In the genomic region with DNA sequence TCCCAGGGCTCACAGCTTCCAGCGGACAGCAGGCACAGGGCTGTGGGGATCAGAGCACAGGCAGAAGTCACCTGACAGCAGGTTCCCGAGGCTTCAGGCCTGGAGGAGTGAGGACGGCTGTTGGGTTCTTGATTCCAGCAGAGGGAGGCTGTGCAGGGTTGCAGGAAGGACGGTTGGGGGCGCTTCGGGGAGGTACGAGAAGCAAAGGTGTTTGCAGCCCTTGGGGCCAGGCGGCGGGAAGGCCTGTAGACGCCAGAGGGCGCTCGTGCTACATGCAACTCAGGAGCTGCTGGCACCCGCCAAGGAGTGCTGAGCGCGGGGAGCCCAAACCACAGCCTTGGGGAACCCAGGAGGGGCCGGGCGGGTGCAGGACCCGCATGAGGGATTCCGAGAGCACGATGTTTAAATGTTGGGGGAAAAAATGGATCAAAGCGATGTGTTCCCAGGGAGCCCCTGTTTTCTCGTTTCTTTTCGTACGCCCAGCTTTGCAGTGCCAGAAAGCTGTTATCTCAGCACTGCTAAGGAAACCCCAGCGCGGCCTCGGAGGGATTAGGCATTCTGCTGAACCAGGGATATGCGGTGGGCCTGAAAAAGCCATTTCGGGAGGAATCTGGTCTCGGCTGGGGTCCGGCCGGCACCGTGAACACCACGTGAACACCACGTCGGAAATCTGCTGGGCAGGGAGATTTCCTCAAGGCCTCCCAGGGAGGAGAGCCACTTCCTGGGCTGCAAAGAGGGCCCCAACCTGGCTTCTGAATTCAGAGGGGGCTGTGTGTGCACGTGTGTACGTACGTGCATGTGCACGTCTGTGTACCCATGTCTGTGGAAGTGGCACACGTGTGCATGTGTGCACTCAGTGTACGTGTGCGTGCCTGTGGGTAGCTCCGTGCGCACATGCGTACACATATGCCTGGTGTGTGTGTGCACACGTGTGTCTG, we compare ENCODE assay signal across 1 cellular context.
TF ChIP-seq lines count a peak whose summit lies in the region.

No MANE protein-coding gene starts in this region.

TF ChIP-seq in K562, 482 proteins besides CTCF, POLR2A, EP300 and RAD21 (continued from another document and continues in another):
- TF ChIP-seq, protein P1, sequence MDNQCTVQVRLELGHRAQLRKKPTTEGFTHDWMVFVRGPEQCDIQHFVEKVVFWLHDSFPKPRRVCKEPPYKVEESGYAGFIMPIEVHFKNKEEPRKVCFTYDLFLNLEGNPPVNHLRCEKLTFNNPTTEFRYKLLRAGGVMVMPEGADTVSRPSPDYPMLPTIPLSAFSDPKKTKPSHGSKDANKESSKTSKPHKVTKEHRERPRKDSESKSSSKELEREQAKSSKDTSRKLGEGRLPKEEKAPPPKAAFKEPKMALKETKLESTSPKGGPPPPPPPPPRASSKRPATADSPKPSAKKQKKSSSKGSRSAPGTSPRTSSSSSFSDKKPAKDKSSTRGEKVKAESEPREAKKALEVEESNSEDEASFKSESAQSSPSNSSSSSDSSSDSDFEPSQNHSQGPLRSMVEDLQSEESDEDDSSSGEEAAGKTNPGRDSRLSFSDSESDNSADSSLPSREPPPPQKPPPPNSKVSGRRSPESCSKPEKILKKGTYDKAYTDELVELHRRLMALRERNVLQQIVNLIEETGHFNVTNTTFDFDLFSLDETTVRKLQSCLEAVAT (IDR thresholded peaks at IDR 0.05), result peak; percentile 11 to 63; a peak in 1 of 4 replicates
- TF ChIP-seq LEF1 (IDR thresholded peaks at IDR 0.05) (no peak), MTF1 (CRISPR knock-in tag; IDR thresholded peaks at IDR 0.05; ENCODE audit: borderline replicate concordance) (no peak), ZNF41 (CRISPR knock-in tag; conservative IDR thresholded peaks at IDR 0.05) (no peak), NCOA4 (IDR thresholded peaks at IDR 0.05; ENCODE audit: partially characterized antibody) (no peak), MAFG (tag; conservative IDR thresholded peaks at IDR 0.05) (no peak), PCBP2 (IDR thresholded peaks at IDR 0.05; ENCODE audit: low read depth, low read length, poor library complexity, severe bottlenecking) (no peak), ZNF3 (CRISPR knock-in tag; IDR thresholded peaks at IDR 0.05) (no peak), DACH1 (IDR thresholded peaks at IDR 0.05; ENCODE audit: partially characterized antibody) (peak; percentile 19), KDM2B (CRISPR knock-in tag; IDR thresholded peaks at IDR 0.05) (peak; percentile 68; the same call in 1 of the 2 replicates), SMARCA5 (IDR thresholded peaks at IDR 0.05) (0 out of 2 replicates have a peak, but pooled peaks have one; percentile 19), XRCC3 (IDR thresholded peaks at IDR 0.05) (no peak), POLR2AphosphoS5 (IDR thresholded peaks at IDR 0.05; ENCODE audit: control insufficient read depth, insufficient read depth, low read depth, low read length) (no peak), ZNF274 (IDR thresholded peaks at IDR 0.05; ENCODE audit: borderline replicate concordance, low read depth, low read length) (no peak), NFIC (IDR thresholded peaks at IDR 0.05) (peak; percentile 73), NBN (IDR thresholded peaks at IDR 0.05; ENCODE audit: low read depth) (peak; percentile 48; the same call in 1 of the 2 replicates), ZNF431 (CRISPR knock-in tag; IDR thresholded peaks at IDR 0.05) (no peak), JUNB (CRISPR knock-in tag; conservative IDR thresholded peaks at IDR 0.05) (no peak), FOXP1 (CRISPR knock-in tag; IDR thresholded peaks at IDR 0.05) (peak; percentile 40; the same call in 1 of the 2 replicates), NONO (IDR thresholded peaks at IDR 0.05; ENCODE audit: low read depth in 2 of 2, low read length in 1 of 2) (no peak), ZC3H4 (CRISPR knock-in tag; IDR thresholded peaks at IDR 0.05; ENCODE audit: borderline replicate concordance) (peak; percentile 94; the same call in 1 of the 2 replicates), ZNF707 (CRISPR knock-in tag; conservative IDR thresholded peaks at IDR 0.05) (no peak), RBBP5 (IDR thresholded peaks at IDR 0.05; ENCODE audit: borderline replicate concordance, insufficient read depth, low read length, poor library complexity, severe bottlenecking) (no peak), WHSC1 (IDR thresholded peaks at IDR 0.05; ENCODE audit: low read length) (no peak), CBFA2T2 (conservative IDR thresholded peaks at IDR 0.05) (no peak), NFE2L1 (tag; IDR thresholded peaks at IDR 0.05; ENCODE audit: borderline replicate concordance, low read depth) (no peak), ARID2 (IDR thresholded peaks at IDR 0.05) (peak; percentile 95), RBM14 (IDR thresholded peaks at IDR 0.05; ENCODE audit: borderline replicate concordance, insufficient read depth, low read depth, low read length) (no peak), ZFX (CRISPR knock-in tag; IDR thresholded peaks at IDR 0.05) (peak; percentile 55), ATF1 (CRISPR knock-in tag; IDR thresholded peaks at IDR 0.05) (no peak), ATF1 (tag; IDR thresholded peaks at IDR 0.05) (0 out of 2 replicates have a peak, but pooled peaks have one; percentile 15), ZNF133 (CRISPR knock-in tag; IDR thresholded peaks at IDR 0.05) (no peak), DNMT1 (IDR thresholded peaks at IDR 0.05) (no peak), ZNF184 (CRISPR knock-in tag; IDR thresholded peaks at IDR 0.05) (no peak), ZNF717 (CRISPR knock-in tag; IDR thresholded peaks at IDR 0.05) (no peak), ZNF347 (CRISPR knock-in tag; IDR thresholded peaks at IDR 0.05; ENCODE audit: low read depth) (no peak), BCL6 (CRISPR knock-in tag; IDR thresholded peaks at IDR 0.05) (no peak), ERF (CRISPR knock-in tag; IDR thresholded peaks at IDR 0.05) (no peak), MEF2A (IDR thresholded peaks at IDR 0.05; ENCODE audit: control insufficient read depth, low read depth, low read length) (no peak), RHOXF2B (CRISPR knock-in tag; conservative IDR thresholded peaks at IDR 0.05) (no peak), CCNT2 (IDR thresholded peaks at IDR 0.05; ENCODE audit: borderline replicate concordance, extremely low read depth, insufficient read length, low read depth, low read length) (peak; percentile 12), C11orf30 (IDR thresholded peaks at IDR 0.05; ENCODE audit: low read depth) (no peak), CTBP1 (IDR thresholded peaks at IDR 0.05; ENCODE audit: borderline replicate concordance) (peak; percentile 62; the same call in 1 of the 2 replicates), ZEB2 (IDR thresholded peaks at IDR 0.05) (0 out of 2 replicates have a peak, but pooled peaks have one; percentile 21), SMAD3 (CRISPR knock-in tag; conservative IDR thresholded peaks at IDR 0.05) (0 out of 2 replicates have a peak, but pooled peaks have one; percentile 6), BDP1 (IDR thresholded peaks at IDR 0.05; ENCODE audit: insufficient read depth, insufficient read length) (no peak), ZNF212 (CRISPR knock-in tag; IDR thresholded peaks at IDR 0.05) (no peak), BACH1 (tag; IDR thresholded peaks at IDR 0.05) (no peak), SMARCE1 (IDR thresholded peaks at IDR 0.05) (no peak), SOX6 (IDR thresholded peaks at IDR 0.05) (0 out of 2 replicates have a peak, but pooled peaks have one; percentile 30), ZNF239 (CRISPR knock-in tag; IDR thresholded peaks at IDR 0.05) (no peak), RFX5 (IDR thresholded peaks at IDR 0.05; ENCODE audit: low read depth, low read length) (no peak), CBX3 (IDR thresholded peaks at IDR 0.05; ENCODE audit: borderline replicate concordance in 1 of 2, low read length in 2 of 2) (peak in 1 of 2 experiments; percentile 45; a peak in 1 of 3 replicates)
- TF ChIP-seq, protein P2, sequence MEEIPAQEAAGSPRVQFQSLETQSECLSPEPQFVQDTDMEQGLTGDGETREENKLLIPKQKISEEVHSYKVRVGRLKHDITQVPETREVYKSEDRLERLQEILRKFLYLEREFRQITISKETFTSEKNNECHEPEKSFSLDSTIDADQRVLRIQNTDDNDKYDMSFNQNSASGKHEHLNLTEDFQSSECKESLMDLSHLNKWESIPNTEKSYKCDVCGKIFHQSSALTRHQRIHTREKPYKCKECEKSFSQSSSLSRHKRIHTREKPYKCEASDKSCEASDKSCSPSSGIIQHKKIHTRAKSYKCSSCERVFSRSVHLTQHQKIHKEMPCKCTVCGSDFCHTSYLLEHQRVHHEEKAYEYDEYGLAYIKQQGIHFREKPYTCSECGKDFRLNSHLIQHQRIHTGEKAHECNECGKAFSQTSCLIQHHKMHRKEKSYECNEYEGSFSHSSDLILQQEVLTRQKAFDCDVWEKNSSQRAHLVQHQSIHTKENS (CRISPR knock-in tag; IDR thresholded peaks at IDR 0.05), result no peak
- TF ChIP-seq, protein P3, sequence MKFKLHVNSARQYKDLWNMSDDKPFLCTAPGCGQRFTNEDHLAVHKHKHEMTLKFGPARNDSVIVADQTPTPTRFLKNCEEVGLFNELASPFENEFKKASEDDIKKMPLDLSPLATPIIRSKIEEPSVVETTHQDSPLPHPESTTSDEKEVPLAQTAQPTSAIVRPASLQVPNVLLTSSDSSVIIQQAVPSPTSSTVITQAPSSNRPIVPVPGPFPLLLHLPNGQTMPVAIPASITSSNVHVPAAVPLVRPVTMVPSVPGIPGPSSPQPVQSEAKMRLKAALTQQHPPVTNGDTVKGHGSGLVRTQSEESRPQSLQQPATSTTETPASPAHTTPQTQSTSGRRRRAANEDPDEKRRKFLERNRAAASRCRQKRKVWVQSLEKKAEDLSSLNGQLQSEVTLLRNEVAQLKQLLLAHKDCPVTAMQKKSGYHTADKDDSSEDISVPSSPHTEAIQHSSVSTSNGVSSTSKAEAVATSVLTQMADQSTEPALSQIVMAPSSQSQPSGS (CRISPR knock-in tag; IDR thresholded peaks at IDR 0.05), result no peak
- TF ChIP-seq, protein P4, sequence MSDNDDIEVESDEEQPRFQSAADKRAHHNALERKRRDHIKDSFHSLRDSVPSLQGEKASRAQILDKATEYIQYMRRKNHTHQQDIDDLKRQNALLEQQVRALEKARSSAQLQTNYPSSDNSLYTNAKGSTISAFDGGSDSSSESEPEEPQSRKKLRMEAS (CRISPR knock-in tag; IDR thresholded peaks at IDR 0.05), result peak; percentile 75
- TF ChIP-seq, protein P5, sequence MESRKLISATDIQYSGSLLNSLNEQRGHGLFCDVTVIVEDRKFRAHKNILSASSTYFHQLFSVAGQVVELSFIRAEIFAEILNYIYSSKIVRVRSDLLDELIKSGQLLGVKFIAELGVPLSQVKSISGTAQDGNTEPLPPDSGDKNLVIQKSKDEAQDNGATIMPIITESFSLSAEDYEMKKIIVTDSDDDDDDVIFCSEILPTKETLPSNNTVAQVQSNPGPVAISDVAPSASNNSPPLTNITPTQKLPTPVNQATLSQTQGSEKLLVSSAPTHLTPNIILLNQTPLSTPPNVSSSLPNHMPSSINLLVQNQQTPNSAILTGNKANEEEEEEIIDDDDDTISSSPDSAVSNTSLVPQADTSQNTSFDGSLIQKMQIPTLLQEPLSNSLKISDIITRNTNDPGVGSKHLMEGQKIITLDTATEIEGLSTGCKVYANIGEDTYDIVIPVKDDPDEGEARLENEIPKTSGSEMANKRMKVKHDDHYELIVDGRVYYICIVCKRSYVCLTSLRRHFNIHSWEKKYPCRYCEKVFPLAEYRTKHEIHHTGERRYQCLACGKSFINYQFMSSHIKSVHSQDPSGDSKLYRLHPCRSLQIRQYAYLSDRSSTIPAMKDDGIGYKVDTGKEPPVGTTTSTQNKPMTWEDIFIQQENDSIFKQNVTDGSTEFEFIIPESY (CRISPR knock-in tag; IDR thresholded peaks at IDR 0.05), result peak; percentile 73
- TF ChIP-seq, protein P6, sequence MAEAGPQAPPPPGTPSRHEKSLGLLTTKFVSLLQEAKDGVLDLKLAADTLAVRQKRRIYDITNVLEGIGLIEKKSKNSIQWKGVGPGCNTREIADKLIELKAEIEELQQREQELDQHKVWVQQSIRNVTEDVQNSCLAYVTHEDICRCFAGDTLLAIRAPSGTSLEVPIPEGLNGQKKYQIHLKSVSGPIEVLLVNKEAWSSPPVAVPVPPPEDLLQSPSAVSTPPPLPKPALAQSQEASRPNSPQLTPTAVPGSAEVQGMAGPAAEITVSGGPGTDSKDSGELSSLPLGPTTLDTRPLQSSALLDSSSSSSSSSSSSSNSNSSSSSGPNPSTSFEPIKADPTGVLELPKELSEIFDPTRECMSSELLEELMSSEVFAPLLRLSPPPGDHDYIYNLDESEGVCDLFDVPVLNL (CRISPR knock-in tag; IDR thresholded peaks at IDR 0.05; ENCODE audit: low read depth), result 0 out of 2 replicates have a peak, but pooled peaks have one; percentile 47
- TF ChIP-seq, protein P7, sequence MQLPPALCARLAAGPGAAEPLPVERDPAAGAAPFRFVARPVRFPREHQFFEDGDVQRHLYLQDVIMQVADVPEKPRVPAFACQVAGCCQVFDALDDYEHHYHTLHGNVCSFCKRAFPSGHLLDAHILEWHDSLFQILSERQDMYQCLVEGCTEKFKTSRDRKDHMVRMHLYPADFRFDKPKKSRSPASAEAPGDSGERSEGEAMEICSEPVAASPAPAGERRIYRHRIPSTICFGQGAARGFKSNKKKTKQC (CRISPR knock-in tag; IDR thresholded peaks at IDR 0.05), result peak; percentile 94; the same call in 1 of the 2 replicates
- TF ChIP-seq, protein P8, sequence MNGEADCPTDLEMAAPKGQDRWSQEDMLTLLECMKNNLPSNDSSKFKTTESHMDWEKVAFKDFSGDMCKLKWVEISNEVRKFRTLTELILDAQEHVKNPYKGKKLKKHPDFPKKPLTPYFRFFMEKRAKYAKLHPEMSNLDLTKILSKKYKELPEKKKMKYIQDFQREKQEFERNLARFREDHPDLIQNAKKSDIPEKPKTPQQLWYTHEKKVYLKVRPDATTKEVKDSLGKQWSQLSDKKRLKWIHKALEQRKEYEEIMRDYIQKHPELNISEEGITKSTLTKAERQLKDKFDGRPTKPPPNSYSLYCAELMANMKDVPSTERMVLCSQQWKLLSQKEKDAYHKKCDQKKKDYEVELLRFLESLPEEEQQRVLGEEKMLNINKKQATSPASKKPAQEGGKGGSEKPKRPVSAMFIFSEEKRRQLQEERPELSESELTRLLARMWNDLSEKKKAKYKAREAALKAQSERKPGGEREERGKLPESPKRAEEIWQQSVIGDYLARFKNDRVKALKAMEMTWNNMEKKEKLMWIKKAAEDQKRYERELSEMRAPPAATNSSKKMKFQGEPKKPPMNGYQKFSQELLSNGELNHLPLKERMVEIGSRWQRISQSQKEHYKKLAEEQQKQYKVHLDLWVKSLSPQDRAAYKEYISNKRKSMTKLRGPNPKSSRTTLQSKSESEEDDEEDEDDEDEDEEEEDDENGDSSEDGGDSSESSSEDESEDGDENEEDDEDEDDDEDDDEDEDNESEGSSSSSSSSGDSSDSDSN (IDR thresholded peaks at IDR 0.05; ENCODE audit: borderline replicate concordance in 1 of 2, low read depth in 2 of 2, low read length in 2 of 2), result 0 out of 4 replicates have a peak, but pooled peaks of 1 of the 2 experiments have one; percentile 28
